ENCODE assay signal across 1 cellular context in genomic region chr3:154885016-154885415, GRCh38.
TF ChIP-seq lines count a peak whose summit lies in the region.

No MANE protein-coding gene starts in this region.

TF ChIP-seq in GM23338, 12 proteins besides CTCF, POLR2A, EP300 and RAD21:
- no peak for TF ChIP-seq JUNB (IDR thresholded peaks at IDR 0.05; ENCODE audit: unreplicated experiment)
- no peak for TF ChIP-seq EZH2 (IDR thresholded peaks at IDR 0.05; ENCODE audit: low read depth, unreplicated experiment)
- TF ChIP-seq CREB1 (CRISPR knock-in tag; IDR thresholded peaks at IDR 0.05; ENCODE audit: low read depth): no peak
- TF ChIP-seq REST (IDR thresholded peaks at IDR 0.05; ENCODE audit: unreplicated experiment): no peak
